ENCODE assay signal across 11 cellular contexts in genomic region chr19:47187023-47187655, GRCh38. TPM values are rescaled to one million over a fixed set of nuclear protein-coding genes. Genes with fewer than 3 reads are reported as not detected.
DNase-seq lines count a peak whose midpoint lies in the region; ATAC-seq and TF ChIP-seq lines count a peak whose summit lies in the region.
"Had no signal": no experiment of that assay in that cellular context is flagged by ENCODE, and none has a peak within 500 bp of the region (broad histone marks: within the 10 kb centered on the region; RNA-seq: fewer than 3 reads in every experiment).

No MANE protein-coding gene starts in this region.

- no peaks in the 10 kb centered on the region for H3K9me3 Mint-ChIP-seq in CD8-positive, alpha-beta T cell

- ATAC-seq in CD8-positive, alpha-beta T cell, result no peak
- ATAC-seq in GM21619 (IDR thresholded peaks at IDR 0.05; ENCODE audit: unreplicated experiment) (peak; percentile 1), Panc1 (no peak), GM19023 (IDR thresholded peaks at IDR 0.05; ENCODE audit: unreplicated experiment) (no peak)
- ATAC-seq: left ventricle myocardium superior had no signal

- H3K9ac ChIP-seq in MM.1S (ENCODE audit: low read length), result no peak overlapping the region

- no peak for TF ChIP-seq CTCF in CD8-positive, alpha-beta T cell (IDR thresholded peaks at IDR 0.05)
- no peak for TF ChIP-seq CTCF in Panc1 (IDR thresholded peaks at IDR 0.05)
- TF ChIP-seq CTCF in MM.1S (IDR thresholded peaks at IDR 0.05; ENCODE audit: low read length), result no peak

- BruUV-seq in Panc1 (replicated peaks; lab: Mats Ljungman, UMichigan), result no TSS peak

- POLR2A ChIA-PET in CD8-positive, alpha-beta T cell (lab: Charles Lee), result interaction anchor here (0.6 to 5.1 kb wide), 17 partner anchors 9 to 88 kb away, joined by 3 to 47 read pairs (median 6); partner anchors contain the start of genes INAFM1 and ZC3H4
- POLR2A ChIA-PET in Panc1 (lab: Charles Lee), result no interaction called here

- no peaks in the 10 kb centered on the region for H3K27me3 ChIP-seq in CD8-positive, alpha-beta T cell (ENCODE audit: insufficient read depth, low read length)
- H3K27me3 ChIP-seq in Panc1 (ENCODE audit: control insufficient read depth, insufficient read depth, low read length) (no peaks in the 10 kb centered on the region), muscle layer of duodenum (ENCODE audit: low read depth, low read length) (no peaks in the 10 kb centered on the region), MM.1S (replicated peaks; ENCODE audit: insufficient read depth, low read length) (no peaks in the 10 kb centered on the region)

- H3K79me2 ChIP-seq in MM.1S (ENCODE audit: low read length), result peaks cover 66% of the 10 kb centered on the region

- no peak for DNase-seq in CD8-positive, alpha-beta T cell
- DNase-seq in Panc1 (ENCODE audit: low read depth, low spot score), result no peak
- DNase-seq in activated effector memory CD4-positive, alpha-beta T cell treated with anti-CD3 and anti-CD28 coated beads, Interleukin-2, amount 50 U/mL, for 16 hours, result no peak
- DNase-seq in NCI-H2029 (lab: John Stamatoyannopoulos, UW), result no peak
- DNase-seq in MM.1S, result no peak
- DNase-seq: EL, erythroblast, left ventricle myocardium superior had no signal

- H3K27ac Mint-ChIP-seq in CD8-positive, alpha-beta T cell, result peak overlapping the region; percentile 94

- no peak overlapping the region for H3K4me3 ChIP-seq in CD8-positive, alpha-beta T cell (ENCODE audit: low read depth, low read length)
- H3K4me3 ChIP-seq in Panc1 (ENCODE audit: low read depth in 2 of 2, low read length in 2 of 2) (no peak overlapping the region), muscle layer of duodenum (ENCODE audit: low read depth in 1 of 2, low read length in 2 of 2) (no peak overlapping the region), MM.1S (ENCODE audit: low read length) (no peak overlapping the region)

- no peaks in the 10 kb centered on the region for H3K27me3 Mint-ChIP-seq in CD8-positive, alpha-beta T cell (ENCODE audit: low read depth)

- peaks cover 91% of the 10 kb centered on the region for H3K4me1 ChIP-seq in CD8-positive, alpha-beta T cell (ENCODE audit: insufficient read depth, low read length)
- H3K4me1 ChIP-seq in Panc1 (ENCODE audit: control insufficient read depth, insufficient read depth, low read length) (peaks cover 45% of the 10 kb centered on the region), muscle layer of duodenum (ENCODE audit: control insufficient read depth in 1 of 2, insufficient read depth in 2 of 2, low read length in 2 of 2) (peaks cover 11 to 32% of the 10 kb centered on the region in 2 donors), MM.1S (ENCODE audit: low read length) (no peaks in the 10 kb centered on the region)

- no peaks in the 10 kb centered on the region for H3K9me3 ChIP-seq in CD8-positive, alpha-beta T cell (ENCODE audit: low read length)
- H3K9me3 ChIP-seq in Panc1 (ENCODE audit: control insufficient read depth, insufficient read depth, low read depth, low read length), result no peaks in the 10 kb centered on the region
- no peaks in the 10 kb centered on the region for H3K9me3 ChIP-seq in muscle layer of duodenum (ENCODE audit: control insufficient read depth in 1 of 2, low read length in 2 of 2)
- no peaks in the 10 kb centered on the region for H3K9me3 ChIP-seq in MM.1S (replicated peaks; ENCODE audit: insufficient read depth, low read length)

- H3K4me2 ChIP-seq in MM.1S (ENCODE audit: low read depth, low read length), result no peak overlapping the region

- peak overlapping the region; percentile 70 for H3K4me3 Mint-ChIP-seq in CD8-positive, alpha-beta T cell

- CTCF ChIA-PET in CD8-positive, alpha-beta T cell (lab: Charles Lee), result interaction anchor here (1.0 to 3.4 kb wide), 15 partner anchors 9 to 332 kb away, joined by 3 to 47 read pairs (median 14); no protein-coding TSS in a partner anchor
- CTCF ChIA-PET in Panc1 (lab: Charles Lee), result no interaction called here

- intact Hi-C loops in CD8-positive, alpha-beta T cell (cut with DNase I, micrococcal nuclease), result loop anchor here (2.0 kb wide), 4 partner anchors 38 to 58 kb away; no protein-coding TSS in a partner anchor
- intact Hi-C loops in Panc1 (cut with micrococcal nuclease; ENCODE audit: unreplicated experiment), result no loop called here

- H3K9me2 ChIP-seq in MM.1S (replicated peaks; ENCODE audit: insufficient read depth, low read length), result no peaks in the 10 kb centered on the region

- H3K4me1 Mint-ChIP-seq in CD8-positive, alpha-beta T cell (ENCODE audit: low read depth), result peaks cover 82% of the 10 kb centered on the region

- no peaks in the 10 kb centered on the region for H4K20me1 ChIP-seq in MM.1S (ENCODE audit: insufficient read depth, low read length)

- H3K36me3 ChIP-seq in CD8-positive, alpha-beta T cell (ENCODE audit: insufficient read depth, low read length), result no peaks in the 10 kb centered on the region
- H3K36me3 ChIP-seq in Panc1 (ENCODE audit: control insufficient read depth, insufficient read depth, low read length), result peaks cover 2% of the 10 kb centered on the region; the same call in 1 of the 2 replicates
- H3K36me3 ChIP-seq in muscle layer of duodenum (ENCODE audit: control insufficient read depth in 1 of 2, insufficient read depth in 2 of 2, low read length in 2 of 2), result peaks cover 0 to 3% of the 10 kb centered on the region in 2 donors
- peaks cover 17% of the 10 kb centered on the region for H3K36me3 ChIP-seq in MM.1S (replicated peaks; ENCODE audit: insufficient read depth, low read length)

- H2AFZ ChIP-seq in MM.1S (ENCODE audit: low read length), result no peak overlapping the region

- H3K27ac ChIP-seq in CD8-positive, alpha-beta T cell (ENCODE audit: low read depth, low read length), result peak overlapping the region; percentile 41
- peak overlapping the region; percentile 50; the same call in 1 of the 2 replicates for H3K27ac ChIP-seq in Panc1 (ENCODE audit: low read length)
- peak overlapping the region; percentile 8 for H3K27ac ChIP-seq in muscle layer of duodenum (ENCODE audit: low read length)
- no peak overlapping the region for H3K27ac ChIP-seq in MM.1S (ENCODE audit: low read length)

- peaks cover 29% of the 10 kb centered on the region for H3K36me3 Mint-ChIP-seq in CD8-positive, alpha-beta T cell

- H3F3A ChIP-seq in MM.1S (ENCODE audit: insufficient read depth, low read length), result no peaks in the 10 kb centered on the region

- in situ Hi-C loops in Panc1 (cut with HindIII; ENCODE audit: low pct_unique_long_range_greater_than_20kb, low sequenced_read_pairs), result no loop called here

RNA-seq across cellular contexts. Expression of gene BBC3, which starts 43.9 kb away (rescaled TPM):
- 10 to 100 TPM; 29.3 to 30.2 TPM for total RNA-seq in CD8-positive, alpha-beta T cell
- 7.6 TPM for total RNA-seq in Panc1 (2021; ENCODE audit: unreplicated experiment)
- polyA plus RNA-seq in Panc1 (2012; ENCODE audit: insufficient read length), result 12.9 TPM

RNA-seq across cellular contexts. Expression of gene SAE1, which starts 56.5 kb away (rescaled TPM):
- 10 to 100 TPM; 22.4 TPM for total RNA-seq in CD8-positive, alpha-beta T cell
- total RNA-seq in Panc1 (2021; ENCODE audit: unreplicated experiment), result 140 TPM
- polyA plus RNA-seq in Panc1 (2012; ENCODE audit: insufficient read length), result 112 TPM
